Comparison of ENCODE assay signal across 8 cellular contexts in genomic region chr16:21521390-21522143, GRCh38.
DNase-seq lines count a peak whose midpoint lies in the region; ATAC-seq and TF ChIP-seq lines count a peak whose summit lies in the region.
"Not testable (repeated sequence)": the region's sequence is repeated elsewhere in the genome, so short reads cannot be mapped to it uniquely, and the experiment has no call there.

No MANE protein-coding gene starts in this region.

- not testable (repeated sequence) for H4K20me1 ChIP-seq in KMS-11 (ENCODE audit: insufficient read depth)

- not testable (repeated sequence) for H3K9me3 ChIP-seq in thoracic aorta

- H2AFZ ChIP-seq in KMS-11 (ENCODE audit: low read depth): peak overlapping the region; percentile 64; the same call in 1 of the 2 replicates

- H3K4me3 ChIP-seq in KMS-11 (IDR thresholded peaks at IDR 0.05; ENCODE audit: insufficient read depth, low read depth, low read length); thoracic aorta: not testable (repeated sequence)
- H3K4me3 ChIP-seq in astrocyte of the cerebellum (ENCODE audit: low read depth, low read length) (peak overlapping the region; percentile 14), foreskin fibroblast (ENCODE audit: low read depth in 1 of 2, low read length in 2 of 2) (peak overlapping the region in 1 of 2 donors; percentile 31)

- H3K79me2 ChIP-seq in KMS-11 (ENCODE audit: insufficient read depth, low read depth): peaks cover 32% of the 10 kb centered on the region

- DNase-seq in Caki2 (ENCODE audit: low read depth) (peak; percentile 91), SK-MEL-5 (ENCODE audit: low read depth, low spot score) (peak; percentile 38), astrocyte of the cerebellum (ENCODE audit: low read depth) (peak; percentile 81), foreskin fibroblast (peak; percentile 61 to 76), kidney tubule cell (ENCODE audit: low spot score) (peak; percentile 79)
- DNase-seq in osteocyte (ENCODE audit: extremely low spot score, unreplicated experiment); thoracic aorta (ENCODE audit: low spot score): not testable (repeated sequence)

- TF ChIP-seq CTCF in KMS-11 (conservative IDR thresholded peaks at IDR 0.05; ENCODE audit: low read depth, low read length); astrocyte of the cerebellum (IDR thresholded peaks at IDR 0.05; ENCODE audit: low read depth, low read length, missing control alignments); foreskin fibroblast (IDR thresholded peaks at IDR 0.05; ENCODE audit: low read depth, low read length); osteocyte (IDR thresholded peaks at IDR 0.05); thoracic aorta (IDR thresholded peaks at IDR 0.05): not testable (repeated sequence)

- not testable (repeated sequence) for H3K4me2 ChIP-seq in KMS-11

- in situ Hi-C loops in Caki2 (cut with HindIII; ENCODE audit: low pct_unique_long_range_greater_than_20kb, low sequenced_read_pairs); SK-MEL-5 (cut with HindIII; ENCODE audit: low pct_unique_long_range_greater_than_20kb, low sequenced_read_pairs); astrocyte of the cerebellum (cut with HindIII; ENCODE audit: low sequenced_read_pairs): not testable (repeated sequence)

- not testable (repeated sequence) for H3K9me3 Mint-ChIP-seq in osteocyte (ENCODE audit: unreplicated experiment)

- peak overlapping the region; percentile 90 for H3K27ac Mint-ChIP-seq in osteocyte (ENCODE audit: unreplicated experiment)

- H3K4me1 ChIP-seq in KMS-11 (ENCODE audit: low read depth, poor library complexity, severe bottlenecking) (peaks cover 17% of the 10 kb centered on the region), thoracic aorta (ENCODE audit: control insufficient read depth in 1 of 2, low read depth in 2 of 2) (peaks cover 5 to 17% of the 10 kb centered on the region in 2 donors)

- peaks cover 32% of the 10 kb centered on the region for H3K4me1 Mint-ChIP-seq in osteocyte (ENCODE audit: unreplicated experiment)

- not testable (repeated sequence) for H3K9ac ChIP-seq in KMS-11

- H3K27me3 Mint-ChIP-seq in osteocyte (ENCODE audit: unreplicated experiment): not testable (repeated sequence)

- H3K4me3 Mint-ChIP-seq in osteocyte (ENCODE audit: unreplicated experiment): peak overlapping the region; percentile 55

- H3K27ac ChIP-seq in KMS-11: not testable (repeated sequence)
- peak overlapping the region; percentile 68 to 83 for H3K27ac ChIP-seq in thoracic aorta

- not testable (repeated sequence) for H3K27me3 ChIP-seq in KMS-11 (ENCODE audit: insufficient read depth, low read depth); thoracic aorta (replicated peaks; ENCODE audit: insufficient read depth)

- not testable (repeated sequence) for ATAC-seq in thoracic aorta (ENCODE audit: insufficient number of reproducible peaks, low FRiP score, low read depth)

- not testable (repeated sequence) for H3K36me3 ChIP-seq in KMS-11 (ENCODE audit: insufficient read depth); thoracic aorta

- not testable (repeated sequence) for H3K36me3 Mint-ChIP-seq in osteocyte (ENCODE audit: unreplicated experiment)
